2 cellular contexts compared by ENCODE assay signal in genomic region chr14:87999282-87999681, GRCh38.
TF ChIP-seq lines count a peak whose summit lies in the region.

No MANE protein-coding gene starts in this region.

TF ChIP-seq in K562, 482 proteins besides CTCF, POLR2A, EP300 and RAD21:
- no peak for TF ChIP-seq FOXJ2 (tag; IDR thresholded peaks at IDR 0.05)
- peak; percentile 24; the same call in 1 of the 2 replicates for TF ChIP-seq C11orf30 (IDR thresholded peaks at IDR 0.05; ENCODE audit: low read depth)
- no peak for TF ChIP-seq ZNF23 (CRISPR knock-in tag; IDR thresholded peaks at IDR 0.05)

TF ChIP-seq in SK-N-SH, 30 proteins besides CTCF, POLR2A, EP300 and RAD21:
- TF ChIP-seq YY1 (IDR thresholded peaks at IDR 0.05; ENCODE audit: low read depth) (no peak), SMC3 (IDR thresholded peaks at IDR 0.05; ENCODE audit: low read depth, low read length) (no peak), FOXJ3 (CRISPR knock-in tag; IDR thresholded peaks at IDR 0.05) (no peak), FOXM1 (IDR thresholded peaks at IDR 0.05; ENCODE audit: low read depth) (no peak), RCOR1 (IDR thresholded peaks at IDR 0.05; ENCODE audit: low read length) (no peak), CHD2 (IDR thresholded peaks at IDR 0.05; ENCODE audit: low read length, partially characterized antibody) (no peak), MEF2A (IDR thresholded peaks at IDR 0.05; ENCODE audit: borderline replicate concordance, low read depth) (no peak), RFX5 (IDR thresholded peaks at IDR 0.05; ENCODE audit: low read length) (no peak), IRF3 (IDR thresholded peaks at IDR 0.05; ENCODE audit: low read depth, low read length) (no peak), PBX3 (IDR thresholded peaks at IDR 0.05) (no peak), JUND (IDR thresholded peaks at IDR 0.05) (no peak), GATA2 (CRISPR knock-in tag; IDR thresholded peaks at IDR 0.05) (no peak), POLR2AphosphoS5 (IDR thresholded peaks at IDR 0.05; ENCODE audit: low read depth, low read length) (no peak), EZH2phosphoT487 (IDR thresholded peaks at IDR 0.05; ENCODE audit: borderline replicate concordance, low read depth) (no peak)
